22 cellular contexts compared by ENCODE assay signal in the genomic region with DNA sequence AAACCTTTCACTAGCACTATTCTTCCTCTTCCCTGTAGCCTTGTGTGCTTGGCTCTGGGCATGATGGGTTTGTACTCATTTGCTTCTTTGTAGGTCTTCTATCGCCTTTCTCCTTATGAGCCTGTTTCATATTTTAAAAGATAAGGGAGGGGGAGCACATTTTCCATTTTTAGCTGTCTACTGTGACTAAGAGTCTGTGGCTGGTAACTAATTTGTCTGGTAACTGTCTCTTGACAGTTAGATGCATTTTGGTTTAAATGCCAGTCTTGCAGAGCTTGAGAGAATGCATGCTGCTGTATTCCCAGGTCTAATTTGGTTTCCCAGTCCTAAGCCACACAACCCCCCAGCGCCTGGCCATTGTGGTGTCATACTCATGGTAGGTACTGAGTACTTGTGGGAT. TPM values are rescaled to one million over a fixed set of nuclear protein-coding genes. Genes with fewer than 3 reads are reported as not detected.
DNase-seq lines count a peak whose midpoint lies in the region; ATAC-seq, FAIRE-seq and TF ChIP-seq lines count a peak whose summit lies in the region.
"Had no signal": no experiment of that assay in that cellular context is flagged by ENCODE, and none has a peak within 500 bp of the region (broad histone marks: within the 10 kb centered on the region; RNA-seq: fewer than 3 reads in every experiment).

No MANE protein-coding gene starts in this region.

- H3K36me3 ChIP-seq in astrocyte (ENCODE audit: insufficient read depth, low read length) (no peaks in the 10 kb centered on the region), kidney (ENCODE audit: control insufficient read depth in 1 of 2, insufficient read depth in 2 of 2, low read length in 2 of 2) (no peaks in the 10 kb centered on the region)
- H3K36me3 ChIP-seq: gastroesophageal sphincter, WERI-Rb-1 had no signal

- H3K79me2 ChIP-seq in astrocyte (ENCODE audit: insufficient read depth, low read length): no peaks in the 10 kb centered on the region

- H4K20me1 ChIP-seq in astrocyte (ENCODE audit: insufficient read depth, low read length): no peaks in the 10 kb centered on the region

- no peak for FAIRE-seq in astrocyte (lab: Jason Lieb, UNC)
- no peak for FAIRE-seq in kidney (lab: Jason Lieb, UNC)
- FAIRE-seq: endometrium had no signal

- H3K27me3 Mint-ChIP-seq in astrocyte (ENCODE audit: low read depth, unreplicated experiment): no peaks in the 10 kb centered on the region

- H3K9ac ChIP-seq in astrocyte (ENCODE audit: low read length): peak overlapping the region; percentile 6
- H3K9ac ChIP-seq in kidney (ENCODE audit: low read length in 2 of 2): no peak overlapping the region

- no peak overlapping the region for H3K4me3 Mint-ChIP-seq in astrocyte (ENCODE audit: unreplicated experiment)
- H3K4me3 Mint-ChIP-seq: CD4-positive, CD25-positive, alpha-beta regulatory T cell had no signal

- DNase-seq in CMK (ENCODE audit: low read depth): peak; percentile 3
- peak; percentile 69 for DNase-seq in M059J (ENCODE audit: low read depth)
- peak; percentile 84 for DNase-seq in astrocyte (ENCODE audit: low read depth)
- DNase-seq in kidney glomerular epithelial cell (lab: John Stamatoyannopoulos, UW): peak; percentile 44
- DNase-seq in kidney: no peak
- DNase-seq in activated CD4-positive, alpha-beta T cell treated with anti-CD3 and anti-CD28 coated beads, Interleukin-2, amount 50 U/mL, for 1 hour: no peak
- DNase-seq: activated naive CD4-positive, alpha-beta T cell treated with Interleukin-2 at 50 U/mL for 16 hours; CD4-positive, CD25-positive, alpha-beta regulatory T cell; cerebellar nuclear complex; DND-41; NCI-H1694; occipital lobe; stimulated activated CD4-positive, alpha-beta T cell treated with anti-CD3 and anti-CD28 coated beads, Interleukin-4, amount 100 ng/mL, for 1 hour; WERI-Rb-1 had no signal

- H3K4me3 ChIP-seq in astrocyte (ENCODE audit: insufficient read depth, low read depth, low read length) (no peak overlapping the region), kidney (ENCODE audit: low read length in 2 of 2) (no peak overlapping the region)
- H3K4me3 ChIP-seq: gastroesophageal sphincter, SK-N-MC, tibial nerve had no signal

- intact Hi-C loops in kidney (cut with DNase I): no loop called here

- ATAC-seq in HG02571 (IDR thresholded peaks at IDR 0.05; ENCODE audit: unreplicated experiment): no peak
- no peak for ATAC-seq in GM18502 (IDR thresholded peaks at IDR 0.05; ENCODE audit: poor library complexity, unreplicated experiment)
- ATAC-seq: gastroesophageal sphincter had no signal

- H3K36me3 Mint-ChIP-seq in astrocyte (ENCODE audit: low read depth, unreplicated experiment): peaks cover 7% of the 10 kb centered on the region
- H3K36me3 Mint-ChIP-seq: CD4-positive, CD25-positive, alpha-beta regulatory T cell had no signal

- H3K9me3 ChIP-seq in astrocyte (ENCODE audit: insufficient read depth, low read depth, low read length) (no peaks in the 10 kb centered on the region), kidney (ENCODE audit: control insufficient read depth in 1 of 2, low read length in 2 of 2) (no peaks in the 10 kb centered on the region)
- H3K9me3 ChIP-seq: gastroesophageal sphincter, tibial nerve had no signal

- TF ChIP-seq CTCF in astrocyte (IDR thresholded peaks at IDR 0.05; ENCODE audit: insufficient read depth, low read depth, low read length) (no peak), kidney (IDR thresholded peaks at IDR 0.05; ENCODE audit: borderline replicate concordance, extremely low read depth, insufficient read depth) (no peak)

- H3K4me1 ChIP-seq in astrocyte (ENCODE audit: insufficient read depth, low read length) (peaks cover 23% of the 10 kb centered on the region), kidney (ENCODE audit: control insufficient read depth in 1 of 2, insufficient read depth in 1 of 2, low read depth in 1 of 2, low read length in 2 of 2) (no peaks in the 10 kb centered on the region)

- H3K27me3 ChIP-seq in astrocyte (ENCODE audit: insufficient read depth, low read length): no peaks in the 10 kb centered on the region
- H3K27me3 ChIP-seq: gastroesophageal sphincter, tibial nerve had no signal

- H3K27ac Mint-ChIP-seq in astrocyte (ENCODE audit: unreplicated experiment): peak overlapping the region; percentile 76
- H3K27ac Mint-ChIP-seq: CD4-positive, CD25-positive, alpha-beta regulatory T cell had no signal

- peaks cover 48% of the 10 kb centered on the region for H3K4me1 Mint-ChIP-seq in astrocyte (ENCODE audit: low read depth, unreplicated experiment)

- peaks cover 7% of the 10 kb centered on the region for H3K9me3 Mint-ChIP-seq in astrocyte (ENCODE audit: unreplicated experiment)

- H2AFZ ChIP-seq in astrocyte (ENCODE audit: low read depth, low read length): no peak overlapping the region

- peak overlapping the region; percentile 49 for H3K27ac ChIP-seq in astrocyte (ENCODE audit: low read depth, low read length)
- no peak overlapping the region for H3K27ac ChIP-seq in kidney (ENCODE audit: low read depth in 2 of 2, low read length in 2 of 2)
- H3K27ac ChIP-seq: gastroesophageal sphincter, SK-N-MC, tibial nerve, WERI-Rb-1 had no signal

- H3K4me2 ChIP-seq in astrocyte (ENCODE audit: low read length): peak overlapping the region; percentile 51

RNA-seq across cellular contexts. Expression of a gene that starts 13.6 kb away (rescaled TPM):
- total RNA-seq in M059J (2014; rRNA removed; shearing (Covaris generic)): not detected in 2 replicates
- total RNA-seq in astrocyte (not detected in 2 replicates), kidney (4.9 TPM)
- 0.47 TPM for polyA plus RNA-seq in kidney (ENCODE audit: insufficient read depth, low read depth, low replicate concordance)
- total RNA-seq: LHCN-M2, NCI-H460, occipital lobe had no signal

Comparison
In these comparisons a context has a peak if more than half of its experiments do, and no peak if none do; other contexts are left out.
1. DNase-seq: peak in CMK (single experiment), M059J (single experiment), astrocyte (single experiment) and kidney glomerular epithelial cell (single experiment); none in kidney (single experiment) and activated CD4-positive, alpha-beta T cell treated with anti-CD3 and anti-CD28 coated beads, Interleukin-2, amount 50 U/mL, for 1 hour (single experiment).